ENCODE assay signal across 27 cellular contexts in genomic region chr15:96403932-96404331, GRCh38.
"Had no signal": no experiment of that assay in that cellular context is flagged by ENCODE, and none has a peak within 500 bp of the region (broad histone marks: within the 10 kb centered on the region; RNA-seq: fewer than 3 reads in every experiment).

No MANE protein-coding gene starts in this region.

- H3K4me3 ChIP-seq: stomach, suprapubic skin, testis, thoracic aorta, thyroid gland, tibial artery, tibial nerve, transverse colon, upper lobe of left lung, upper lobe of right lung, uterus, vagina had no signal

- H3K9me3 ChIP-seq: stomach, suprapubic skin, testis, thoracic aorta, thyroid gland, tibial artery, tibial nerve, transverse colon, upper lobe of left lung, upper lobe of right lung, uterus, vagina had no signal

- H3K36me3 ChIP-seq: stomach, suprapubic skin, thoracic aorta, thyroid gland, tibial artery, transverse colon, upper lobe of left lung, upper lobe of right lung, uterus, vagina had no signal

- DNase-seq: stimulated activated CD4-positive, alpha-beta T cell treated with anti-CD3 and anti-CD28 coated beads, Interleukin-2, amount 100 ng/mL, for 48 hours; stimulated activated CD4-positive, alpha-beta T cell treated with anti-CD3 and anti-CD28 coated beads, Interleukin-4, amount 100 ng/mL, for 1 hour; stimulated activated CD4-positive, alpha-beta T cell treated with anti-CD3 and anti-CD28 coated beads, Interleukin-4, amount 100 ng/mL, for 24 hours; stimulated activated CD4-positive, alpha-beta T cell treated with anti-CD3 and anti-CD28 coated beads, Interleukin-4, amount 100 ng/mL, for 4 hours; stimulated activated CD8-positive, alpha-beta memory T cell treated with anti-CD3 and anti-CD28 coated beads, Interleukin-4, amount 100 ng/mL, for 48 hours; stimulated activated naive B cell treated with anti-CD40 and anti-IgM and Interleukin-4, amounts not matched to agents 10 μg/mL and 1 μg/mL and 100 μg/mL, for 72 hours; stimulated activated naive CD4-positive, alpha-beta T cell; stimulated activated naive CD4-positive, alpha-beta T cell treated with Interleukin-2 at 50 U/mL for 16 hours; stimulated activated naive CD8-positive, alpha-beta T cell treated with anti-CD3 and anti-CD28 coated beads, Interleukin-15, amount 100 ng/mL, for 72 hours; stimulated activated naive CD8-positive, alpha-beta T cell treated with anti-CD3 and anti-CD28 coated beads, Interleukin-15, Interleukin-2, amounts not matched to agents 100 U/mL and 50 U/mL, for 24 hours; stomach; substantia nigra; testis; thyroid gland; tibial artery; transverse colon; trophoblast cell; upper lobe of left lung; upper lobe of right lung; uterus had no signal

- H3K4me1 ChIP-seq: testis, upper lobe of right lung, uterus had no signal

- ATAC-seq: stimulated activated effector memory CD8-positive, alpha-beta T cell treated with anti-CD3 and anti-CD28 coated beads, Interleukin-12 subunit alpha, Interleukin-12 subunit beta, amount 100 ng/mL, for 72 hours; stimulated activated memory B cell treated with anti-CD40 and anti-IgM and Interleukin-4, amounts not matched to agents 10 μg/mL and 1 μg/mL and 100 μg/mL, for 72 hours; stimulated activated naive B cell treated with anti-CD40 and anti-IgM and Interleukin-4, amounts not matched to agents 10 μg/mL and 1 μg/mL and 100 μg/mL, for 72 hours; stimulated activated naive CD8-positive, alpha-beta T cell treated with anti-CD3 and anti-CD28 coated beads, Interleukin-15, amount 100 ng/mL, for 72 hours; stimulated activated naive CD8-positive, alpha-beta T cell treated with anti-CD3 and anti-CD28 coated beads, Interleukin-15, Interleukin-2, amounts not matched to agents 100 U/mL and 50 U/mL, for 24 hours; upper lobe of right lung had no signal

- FAIRE-seq: urothelium cell line had no signal

- H3K27ac ChIP-seq: stomach, suprapubic skin, testis, thoracic aorta, thyroid gland, tibial artery, tibial nerve, transverse colon, upper lobe of left lung, upper lobe of right lung, uterus, vagina had no signal

- H3K27me3 ChIP-seq: testis had no signal
